In genomic region chr4:94112644-94113043, GRCh38 we compare ENCODE assay signal across 11 cellular contexts.
"Had no signal": no experiment of that assay in that cellular context is flagged by ENCODE, and none has a peak within 500 bp of the region (broad histone marks: within the 10 kb centered on the region; RNA-seq: fewer than 3 reads in every experiment).

No MANE protein-coding gene starts in this region.

- H2AFZ ChIP-seq: GM23248, GM23338 had no signal

- H3K9me3 ChIP-seq: HAP-1 had no signal

- H3K27ac ChIP-seq: GM23248 had no signal

- ATAC-seq: GM23338, HCT116 had no signal

- FAIRE-seq: H1, H54 had no signal

- H3K4me1 ChIP-seq: HAP-1 had no signal

- H3K4me2 ChIP-seq: GM23338 had no signal

- DNase-seq: GM23248, GOT3, H7, H9, HCEC 1CT, HFFc6 had no signal

- H3K4me3 ChIP-seq: GM23248, GM23338, HAP-1 had no signal

- H3K9ac ChIP-seq: GM23248 had no signal

- H3K36me3 ChIP-seq: HAP-1 had no signal
